In the genomic region with DNA sequence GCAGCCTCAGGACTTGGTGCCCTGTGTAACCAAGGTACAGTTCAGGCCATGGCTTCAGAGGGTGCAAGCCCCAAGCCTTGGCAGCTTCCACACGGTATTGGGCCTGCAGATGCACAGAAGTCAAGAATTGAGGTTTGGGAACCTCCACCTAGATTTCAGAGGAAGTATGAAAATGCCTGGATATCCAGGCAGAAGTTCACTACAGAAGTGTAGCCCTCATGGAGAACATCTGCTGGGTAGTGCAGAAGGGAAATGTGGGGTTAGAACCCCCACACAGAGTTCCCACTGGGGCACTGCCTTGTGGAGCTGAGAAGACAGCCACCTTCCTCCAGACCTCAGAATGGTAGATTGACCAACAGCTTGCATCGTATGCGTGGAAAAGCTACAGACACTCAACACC, we compare ENCODE assay signal across 29 cellular contexts.
"Had no signal": no experiment of that assay in that cellular context is flagged by ENCODE, and none has a peak within 500 bp of the region (broad histone marks: within the 10 kb centered on the region; RNA-seq: fewer than 3 reads in every experiment).

No MANE protein-coding gene starts in this region.

- H3K4me3 ChIP-seq: ascending aorta, coronary artery had no signal

- H3K9me3 ChIP-seq: ascending aorta had no signal

- H3K36me3 ChIP-seq: ascending aorta had no signal

- H3K27me3 ChIP-seq: ascending aorta had no signal

- DNase-seq: activated B cell treated with CpG ODN at 0.5 μM for 24 hours; activated CD4-positive, alpha-beta T cell treated with anti-CD3 and anti-CD28 coated beads for 4 hours; activated CD4-positive, alpha-beta T cell treated with anti-CD3 and anti-CD28 coated beads, Interleukin-2, amount 50 U/mL, for 1 hour; activated CD4-positive, CD25-positive, alpha-beta regulatory T cell treated with anti-CD3 and anti-CD28 coated beads, Interleukin-2, amount 50 U/mL, for 72 hours; activated CD8-positive, alpha-beta T cell treated with anti-CD3 and anti-CD28 coated beads for 36 hours; activated effector memory CD4-positive, alpha-beta T cell treated with anti-CD3 and anti-CD28 coated beads, Interleukin-2, amount 50 U/mL, for 16 hours; activated naive CD4-positive, alpha-beta T cell; activated naive CD4-positive, alpha-beta T cell treated with anti-CD3 and anti-CD28 coated beads, Interleukin-2, amount 50 U/mL, for 16 hours; activated naive CD8-positive, alpha-beta T cell treated with anti-CD3 and anti-CD28 coated beads, Interleukin-2, amount 10 ng/mL, durations not matched to agents 7 days and 5 days; activated T-cell treated with anti-CD3 and anti-CD28 coated beads, Interleukin-2, amount 50 U/mL, for 1 hour; activated T-cell treated with anti-CD3 and anti-CD28 coated beads, Interleukin-2, amount 50 U/mL, for 72 hours; amygdala; NCI-H1105; NCI-H1417 treated with DMSO at 0.1 percent for 48 hours; NCI-H187 treated with DMSO at 0.1 percent for 48 hours; NCI-H2081 treated with DMSO at 0.1 percent for 48 hours; NCI-H510A; NCI-H526; NCI-H748 treated with DMSO at 0.1 percent for 48 hours; NK-92 treated with Interleukin-12 subunit alpha and Interleukin-12 subunit beta, amount 100 ng/mL, for 24 hours; Right ventricle myocardium superior; SW 1271; T-helper 1 cell; T-helper 2 cell; T-helper 9 cell had no signal

- H3K27ac ChIP-seq: ascending aorta, coronary artery, VCaP had no signal

- ATAC-seq: activated CD8-positive, alpha-beta T cell treated with anti-CD3 and anti-CD28 coated beads for 36 hours; activated T-cell treated with anti-CD3 and anti-CD28 coated beads, Interleukin-2, amount 50 U/mL, for 72 hours; activated T-helper 17 cell treated with anti-CD3 and anti-CD28 coated beads, Interleukin-2, amount 50 U/mL, for 72 hours had no signal
